In the genomic region with DNA sequence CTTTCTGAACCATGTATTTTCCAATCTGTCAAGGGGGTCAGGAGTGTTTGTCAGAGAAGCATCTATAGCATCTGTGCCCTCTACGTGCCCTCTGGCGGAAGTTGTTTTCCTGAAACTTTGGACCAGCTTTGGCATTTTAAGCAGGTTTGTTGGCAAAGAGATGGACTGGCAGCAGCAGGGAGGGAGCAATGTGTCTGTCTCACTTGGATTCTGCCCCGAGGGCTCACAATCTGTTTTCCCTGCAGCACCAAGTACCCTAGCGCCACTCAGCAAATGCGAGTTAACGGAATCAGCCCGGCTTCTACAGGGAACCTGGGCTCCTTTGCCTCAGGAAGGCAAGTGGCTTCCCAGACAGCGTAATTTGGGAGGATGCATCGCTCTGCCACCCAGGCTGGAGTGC, we compare ENCODE assay signal across 2 cellular contexts.
TF ChIP-seq lines count a peak whose summit lies in the region.

No MANE protein-coding gene starts in this region.

TF ChIP-seq in liver, 16 proteins besides CTCF, POLR2A, EP300 and RAD21 (continued from another document):
- TF ChIP-seq, protein P1, sequence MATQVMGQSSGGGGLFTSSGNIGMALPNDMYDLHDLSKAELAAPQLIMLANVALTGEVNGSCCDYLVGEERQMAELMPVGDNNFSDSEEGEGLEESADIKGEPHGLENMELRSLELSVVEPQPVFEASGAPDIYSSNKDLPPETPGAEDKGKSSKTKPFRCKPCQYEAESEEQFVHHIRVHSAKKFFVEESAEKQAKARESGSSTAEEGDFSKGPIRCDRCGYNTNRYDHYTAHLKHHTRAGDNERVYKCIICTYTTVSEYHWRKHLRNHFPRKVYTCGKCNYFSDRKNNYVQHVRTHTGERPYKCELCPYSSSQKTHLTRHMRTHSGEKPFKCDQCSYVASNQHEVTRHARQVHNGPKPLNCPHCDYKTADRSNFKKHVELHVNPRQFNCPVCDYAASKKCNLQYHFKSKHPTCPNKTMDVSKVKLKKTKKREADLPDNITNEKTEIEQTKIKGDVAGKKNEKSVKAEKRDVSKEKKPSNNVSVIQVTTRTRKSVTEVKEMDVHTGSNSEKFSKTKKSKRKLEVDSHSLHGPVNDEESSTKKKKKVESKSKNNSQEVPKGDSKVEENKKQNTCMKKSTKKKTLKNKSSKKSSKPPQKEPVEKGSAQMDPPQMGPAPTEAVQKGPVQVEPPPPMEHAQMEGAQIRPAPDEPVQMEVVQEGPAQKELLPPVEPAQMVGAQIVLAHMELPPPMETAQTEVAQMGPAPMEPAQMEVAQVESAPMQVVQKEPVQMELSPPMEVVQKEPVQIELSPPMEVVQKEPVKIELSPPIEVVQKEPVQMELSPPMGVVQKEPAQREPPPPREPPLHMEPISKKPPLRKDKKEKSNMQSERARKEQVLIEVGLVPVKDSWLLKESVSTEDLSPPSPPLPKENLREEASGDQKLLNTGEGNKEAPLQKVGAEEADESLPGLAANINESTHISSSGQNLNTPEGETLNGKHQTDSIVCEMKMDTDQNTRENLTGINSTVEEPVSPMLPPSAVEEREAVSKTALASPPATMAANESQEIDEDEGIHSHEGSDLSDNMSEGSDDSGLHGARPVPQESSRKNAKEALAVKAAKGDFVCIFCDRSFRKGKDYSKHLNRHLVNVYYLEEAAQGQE (IDR thresholded peaks at IDR 0.05) = no peak
- TF ChIP-seq RXRA (IDR thresholded peaks at IDR 0.05) = peak; percentile 38 to 67
- peak; percentile 16 for TF ChIP-seq SP1 (IDR thresholded peaks at IDR 0.05)
- TF ChIP-seq JUND (IDR thresholded peaks at IDR 0.05) = no peak
- TF ChIP-seq, protein P2, sequence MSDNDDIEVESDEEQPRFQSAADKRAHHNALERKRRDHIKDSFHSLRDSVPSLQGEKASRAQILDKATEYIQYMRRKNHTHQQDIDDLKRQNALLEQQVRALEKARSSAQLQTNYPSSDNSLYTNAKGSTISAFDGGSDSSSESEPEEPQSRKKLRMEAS (IDR thresholded peaks at IDR 0.05) = no peak

TF ChIP-seq in HepG2, 621 proteins besides CTCF, POLR2A, EP300 and RAD21 (continued from another document):
- TF ChIP-seq, protein P3, sequence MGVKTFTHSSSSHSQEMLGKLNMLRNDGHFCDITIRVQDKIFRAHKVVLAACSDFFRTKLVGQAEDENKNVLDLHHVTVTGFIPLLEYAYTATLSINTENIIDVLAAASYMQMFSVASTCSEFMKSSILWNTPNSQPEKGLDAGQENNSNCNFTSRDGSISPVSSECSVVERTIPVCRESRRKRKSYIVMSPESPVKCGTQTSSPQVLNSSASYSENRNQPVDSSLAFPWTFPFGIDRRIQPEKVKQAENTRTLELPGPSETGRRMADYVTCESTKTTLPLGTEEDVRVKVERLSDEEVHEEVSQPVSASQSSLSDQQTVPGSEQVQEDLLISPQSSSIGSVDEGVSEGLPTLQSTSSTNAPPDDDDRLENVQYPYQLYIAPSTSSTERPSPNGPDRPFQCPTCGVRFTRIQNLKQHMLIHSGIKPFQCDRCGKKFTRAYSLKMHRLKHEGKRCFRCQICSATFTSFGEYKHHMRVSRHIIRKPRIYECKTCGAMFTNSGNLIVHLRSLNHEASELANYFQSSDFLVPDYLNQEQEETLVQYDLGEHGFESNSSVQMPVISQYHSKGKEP (CRISPR knock-in tag; IDR thresholded peaks at IDR 0.05) = no peak
- TF ChIP-seq, protein P4, sequence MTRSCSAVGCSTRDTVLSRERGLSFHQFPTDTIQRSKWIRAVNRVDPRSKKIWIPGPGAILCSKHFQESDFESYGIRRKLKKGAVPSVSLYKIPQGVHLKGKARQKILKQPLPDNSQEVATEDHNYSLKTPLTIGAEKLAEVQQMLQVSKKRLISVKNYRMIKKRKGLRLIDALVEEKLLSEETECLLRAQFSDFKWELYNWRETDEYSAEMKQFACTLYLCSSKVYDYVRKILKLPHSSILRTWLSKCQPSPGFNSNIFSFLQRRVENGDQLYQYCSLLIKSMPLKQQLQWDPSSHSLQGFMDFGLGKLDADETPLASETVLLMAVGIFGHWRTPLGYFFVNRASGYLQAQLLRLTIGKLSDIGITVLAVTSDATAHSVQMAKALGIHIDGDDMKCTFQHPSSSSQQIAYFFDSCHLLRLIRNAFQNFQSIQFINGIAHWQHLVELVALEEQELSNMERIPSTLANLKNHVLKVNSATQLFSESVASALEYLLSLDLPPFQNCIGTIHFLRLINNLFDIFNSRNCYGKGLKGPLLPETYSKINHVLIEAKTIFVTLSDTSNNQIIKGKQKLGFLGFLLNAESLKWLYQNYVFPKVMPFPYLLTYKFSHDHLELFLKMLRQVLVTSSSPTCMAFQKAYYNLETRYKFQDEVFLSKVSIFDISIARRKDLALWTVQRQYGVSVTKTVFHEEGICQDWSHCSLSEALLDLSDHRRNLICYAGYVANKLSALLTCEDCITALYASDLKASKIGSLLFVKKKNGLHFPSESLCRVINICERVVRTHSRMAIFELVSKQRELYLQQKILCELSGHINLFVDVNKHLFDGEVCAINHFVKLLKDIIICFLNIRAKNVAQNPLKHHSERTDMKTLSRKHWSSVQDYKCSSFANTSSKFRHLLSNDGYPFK (CRISPR knock-in tag; IDR thresholded peaks at IDR 0.05; ENCODE audit: borderline replicate concordance) = no peak
- TF ChIP-seq NCOR1 (IDR thresholded peaks at IDR 0.05; ENCODE audit: borderline replicate concordance, low read length) (no peak), KLF15 (CRISPR knock-in tag; IDR thresholded peaks at IDR 0.05; ENCODE audit: borderline replicate concordance) (no peak)
TF ChIP-seq in HepG2: peak in this region for 0.
